In genomic region chr2:105576050-105576439, GRCh38 we compare ENCODE assay signal across 8 cellular contexts.
DNase-seq lines count a peak whose midpoint lies in the region; ATAC-seq and TF ChIP-seq lines count a peak whose summit lies in the region.
"Had no signal": no experiment of that assay in that cellular context is flagged by ENCODE, and none has a peak within 500 bp of the region (broad histone marks: within the 10 kb centered on the region; RNA-seq: fewer than 3 reads in every experiment).

No MANE protein-coding gene starts in this region.

- H3K27me3 Mint-ChIP-seq in Calu3 (ENCODE audit: unreplicated experiment) (peaks cover 17% of the 10 kb centered on the region), chondrocyte (ENCODE audit: low read depth) (no peaks in the 10 kb centered on the region)

- H3K79me2 ChIP-seq in MM.1S (ENCODE audit: low read length): no peaks in the 10 kb centered on the region

- peak overlapping the region; percentile 73 for H3K18ac ChIP-seq in neuronal stem cell (ENCODE audit: low read length)

- H3K9ac ChIP-seq in MM.1S (ENCODE audit: low read length) (peak overlapping the region; percentile 65), neuronal stem cell (ENCODE audit: low read depth, low read length, poor library complexity) (no peak overlapping the region)

- H3K27ac Mint-ChIP-seq in Calu3 (ENCODE audit: unreplicated experiment) (peak overlapping the region; percentile 98), chondrocyte (ENCODE audit: unreplicated experiment) (peak overlapping the region; percentile 33)

- H3K4me3 Mint-ChIP-seq in Calu3 (ENCODE audit: low read depth, unreplicated experiment) (peak overlapping the region; percentile 30), chondrocyte (ENCODE audit: unreplicated experiment) (no peak overlapping the region)

- H3K9me3 Mint-ChIP-seq in Calu3 (ENCODE audit: low read depth, unreplicated experiment) (no peaks in the 10 kb centered on the region), chondrocyte (ENCODE audit: low read depth) (no peaks in the 10 kb centered on the region)

- H4K91ac ChIP-seq in neuronal stem cell (ENCODE audit: low read depth, low read length, poor library complexity): no peak overlapping the region

- no CpG with 5 or more reads among the region's 13 CpGs for WGBS in neuronal stem cell (ENCODE audit: extremely low coverage in 2 of 2, insufficient read length in 2 of 2, insufficient replicate concordance in 1 of 2), 2 donors

- H3F3A ChIP-seq in MM.1S (ENCODE audit: insufficient read depth, low read length): peaks cover 18% of the 10 kb centered on the region

- no peak overlapping the region for H2BK12ac ChIP-seq in neuronal stem cell (ENCODE audit: low read length)

- H3K4me1 ChIP-seq in MM.1S (ENCODE audit: low read length) (peaks cover 33% of the 10 kb centered on the region), neuronal stem cell (ENCODE audit: control insufficient read depth in 2 of 2, insufficient read depth in 1 of 2, low read depth in 1 of 2, low read length in 2 of 2) (peaks cover 5 to 6% of the 10 kb centered on the region in 2 donors)

- no peak overlapping the region for H4K8ac ChIP-seq in neuronal stem cell (ENCODE audit: low read depth, low read length)

- CTCF ChIA-PET in Calu3 (lab: Charles Lee): interaction anchor here (0.8 to 1.9 kb wide), 8 partner anchors 20 to 967 kb away, joined by 3 to 12 read pairs (median 4); partner anchors contain the start of gene NCK2

- DNase-seq in Calu3 (no peak), MM.1S (no peak), chondrocyte (ENCODE audit: low spot score) (no peak), neuronal stem cell (ENCODE audit: low spot score) (no peak), NCI-H510A treated with DMSO at 0.1 percent for 48 hours (lab: John Stamatoyannopoulos, UW) (no peak), NCI-H526 treated with DMSO at 0.1 percent for 48 hours (lab: John Stamatoyannopoulos, UW) (no peak)
- DNase-seq: activated CD8-positive, alpha-beta memory T cell treated with anti-CD3 and anti-CD28 coated beads, Interleukin-2, amount 50 U/mL, for 4 hours had no signal

- H2BK120ac ChIP-seq in neuronal stem cell (ENCODE audit: low read depth, low read length): no peak overlapping the region

- H3K9me3 ChIP-seq in MM.1S (replicated peaks; ENCODE audit: insufficient read depth, low read length) (no peaks in the 10 kb centered on the region), neuronal stem cell (replicated peaks in 1 of 2; ENCODE audit: control insufficient read depth in 2 of 2, insufficient read depth in 1 of 2, low read depth in 1 of 2, low read length in 2 of 2) (peaks cover 0 to 2% of the 10 kb centered on the region in 2 donors)

- no peak overlapping the region for H3K4ac ChIP-seq in neuronal stem cell (ENCODE audit: low read length)

- no peak overlapping the region for H2BK5ac ChIP-seq in neuronal stem cell (ENCODE audit: low read length)

- H3K23ac ChIP-seq in neuronal stem cell (ENCODE audit: low read depth, low read length, poor library complexity): no peak overlapping the region

- no peaks in the 10 kb centered on the region for H3K27me3 ChIP-seq in MM.1S (replicated peaks; ENCODE audit: insufficient read depth, low read length)
- peaks cover 0 to 12% (median 0%) of the 10 kb centered on the region in 3 experiments for H3K27me3 ChIP-seq in neuronal stem cell (ENCODE audit: control insufficient read depth in 3 of 3, insufficient read depth in 3 of 3, low read depth in 1 of 3, low read length in 3 of 3)

- H3K4me3 ChIP-seq in MM.1S (ENCODE audit: low read length): peak overlapping the region; percentile 57
- no peak overlapping the region for H3K4me3 ChIP-seq in neuronal stem cell (ENCODE audit: low read length in 2 of 2)

- H2BK15ac ChIP-seq in neuronal stem cell (ENCODE audit: low read length): peak overlapping the region; percentile 30

- H3K27ac ChIP-seq in MM.1S (ENCODE audit: low read length) (peak overlapping the region; percentile 68), neuronal stem cell (replicated peaks; ENCODE audit: low read length) (no peak overlapping the region)

- H3K4me2 ChIP-seq in MM.1S (ENCODE audit: low read depth, low read length): peak overlapping the region; percentile 91
- H3K4me2 ChIP-seq in neuronal stem cell (ENCODE audit: insufficient read depth, low read length, poor library complexity, severe bottlenecking): no peak overlapping the region

- TF ChIP-seq CTCF in Calu3 (IDR thresholded peaks at IDR 0.05; ENCODE audit: unreplicated experiment): no peak
- no peak for TF ChIP-seq CTCF in MM.1S (IDR thresholded peaks at IDR 0.05; ENCODE audit: low read length)
- TF ChIP-seq CTCF in chondrocyte (IDR thresholded peaks at IDR 0.05): no peak

- H3K9me2 ChIP-seq in MM.1S (replicated peaks; ENCODE audit: insufficient read depth, low read length): no peaks in the 10 kb centered on the region

- no peak overlapping the region for H3K14ac ChIP-seq in neuronal stem cell (ENCODE audit: low read length)

- no peaks in the 10 kb centered on the region for H3K36me3 ChIP-seq in MM.1S (replicated peaks; ENCODE audit: insufficient read depth, low read length)
- no peaks in the 10 kb centered on the region for H3K36me3 ChIP-seq in neuronal stem cell (replicated peaks in 1 of 2; ENCODE audit: control insufficient read depth in 2 of 2, insufficient read depth in 2 of 2, low read length in 2 of 2)

- intact Hi-C loops in Calu3 (cut with micrococcal nuclease; ENCODE audit: unreplicated experiment): loop anchor here (10.0 kb wide), 1 partner anchor 509 kb away; no protein-coding TSS in a partner anchor

- H3K79me1 ChIP-seq in neuronal stem cell (ENCODE audit: low read depth, low read length): no peaks in the 10 kb centered on the region

- peaks cover 42% of the 10 kb centered on the region for H3K4me1 Mint-ChIP-seq in Calu3 (ENCODE audit: low read depth, unreplicated experiment)
- H3K4me1 Mint-ChIP-seq in chondrocyte (ENCODE audit: low read depth): peaks cover 18% of the 10 kb centered on the region

- H2AFZ ChIP-seq in MM.1S (ENCODE audit: low read length) (peak overlapping the region; percentile 77), neuronal stem cell (ENCODE audit: low read length) (no peak overlapping the region)

- H3K36me3 Mint-ChIP-seq in Calu3 (ENCODE audit: insufficient read depth, unreplicated experiment) (peaks cover 4% of the 10 kb centered on the region), chondrocyte (ENCODE audit: low read depth) (no peaks in the 10 kb centered on the region)

- ATAC-seq in HG02970 (IDR thresholded peaks at IDR 0.05; ENCODE audit: low FRiP score, unreplicated experiment): no peak

- peak overlapping the region; percentile 82 for H2AK5ac ChIP-seq in neuronal stem cell (ENCODE audit: low read depth, low read length)

- BruUV-seq in Calu3 (replicated peaks; lab: Mats Ljungman, UMichigan): no TSS peak

- H4K20me1 ChIP-seq in MM.1S (ENCODE audit: insufficient read depth, low read length): no peaks in the 10 kb centered on the region
